8 cellular contexts compared by ENCODE assay signal in genomic region chr6:6788394-6789020, GRCh38.
DNase-seq lines count a peak whose midpoint lies in the region; ATAC-seq and TF ChIP-seq lines count a peak whose summit lies in the region.

No MANE protein-coding gene starts in this region.

- no peaks in the 10 kb centered on the region for H3K27me3 ChIP-seq in left ventricle myocardium inferior (ENCODE audit: low read depth)
- no peaks in the 10 kb centered on the region for H3K27me3 ChIP-seq in adrenal gland

- peak; percentile 49 for TF ChIP-seq CTCF in left ventricle myocardium inferior (IDR thresholded peaks at IDR 0.05; ENCODE audit: borderline replicate concordance)
- TF ChIP-seq CTCF in adrenal gland (IDR thresholded peaks at IDR 0.05): peak in 5 of 6 experiments; percentile 14 to 58 (median 39)
- peak; percentile 57 for TF ChIP-seq CTCF in neural crest cell (conservative IDR thresholded peaks at IDR 0.05)
- TF ChIP-seq CTCF in Calu3 (IDR thresholded peaks at IDR 0.05; ENCODE audit: unreplicated experiment): no peak

- no peaks in the 10 kb centered on the region for H3K36me3 Mint-ChIP-seq in neural crest cell (ENCODE audit: low read depth)
- H3K36me3 Mint-ChIP-seq in Calu3 (ENCODE audit: insufficient read depth, unreplicated experiment): peaks cover 6% of the 10 kb centered on the region

- no peak for TF ChIP-seq POLR2A in adrenal gland (IDR thresholded peaks at IDR 0.05)

- intact Hi-C loops in left ventricle myocardium inferior (cut with micrococcal nuclease) (no loop called here), Right ventricle myocardium superior (cut with DNase I) (no loop called here), adrenal gland (cut with DNase I) (no loop called here), Calu3 (cut with micrococcal nuclease; ENCODE audit: unreplicated experiment) (no loop called here)

- H3K9me3 ChIP-seq in left ventricle myocardium inferior (replicated peaks) (no peaks in the 10 kb centered on the region), adrenal gland (replicated peaks in 1 of 3) (no peaks in the 10 kb centered on the region)

- CTCF ChIA-PET in Calu3 (lab: Charles Lee): interaction anchor here (0.6 kb wide), 2 partner anchors 24 to 122 kb away, joined by 3 to 5 read pairs; no protein-coding TSS in a partner anchor

- H3K4me1 ChIP-seq in left ventricle myocardium inferior (no peaks in the 10 kb centered on the region), adrenal gland (replicated peaks in 1 of 2) (peaks cover 14 to 21% of the 10 kb centered on the region in 2 donors)

- no peak overlapping the region for H3K27ac ChIP-seq in left ventricle myocardium inferior (replicated peaks)
- H3K27ac ChIP-seq in adrenal gland: no peak overlapping the region

- H3K4me3 ChIP-seq in left ventricle myocardium inferior: no peak overlapping the region
- H3K4me3 ChIP-seq in adrenal gland: no peak overlapping the region

- H3K36me3 ChIP-seq in left ventricle myocardium inferior: no peaks in the 10 kb centered on the region
- H3K36me3 ChIP-seq in adrenal gland (replicated peaks in 1 of 2): no peaks in the 10 kb centered on the region

- H3K27ac Mint-ChIP-seq in neural crest cell (ENCODE audit: unreplicated experiment) (no peak overlapping the region), Calu3 (ENCODE audit: unreplicated experiment) (no peak overlapping the region)

- no peak overlapping the region for H3K4me3 Mint-ChIP-seq in neural crest cell
- H3K4me3 Mint-ChIP-seq in Calu3 (ENCODE audit: low read depth, unreplicated experiment): no peak overlapping the region

- BruUV-seq in Calu3 (replicated peaks; lab: Mats Ljungman, UMichigan): no TSS peak

- ATAC-seq in Right ventricle myocardium superior (ENCODE audit: poor library complexity): no peak
- ATAC-seq in HG03039 (IDR thresholded peaks at IDR 0.05; ENCODE audit: unreplicated experiment): no peak

- no peak for DNase-seq in left ventricle myocardium inferior
- no peak for DNase-seq in Right ventricle myocardium superior
- peak; percentile 39 for DNase-seq in NAMALWA (ENCODE audit: low spot score)
- DNase-seq in adrenal gland: no peak
- no peak for DNase-seq in neural crest cell (ENCODE audit: low read depth, low spot score)
- DNase-seq in Calu3: no peak
- no peak for DNase-seq in superior temporal gyrus (ENCODE audit: extremely low spot score)

- H3K4me1 Mint-ChIP-seq in neural crest cell (no peaks in the 10 kb centered on the region), Calu3 (ENCODE audit: low read depth, unreplicated experiment) (peaks cover 12% of the 10 kb centered on the region)

- H3K27me3 Mint-ChIP-seq in neural crest cell (ENCODE audit: low read depth) (no peaks in the 10 kb centered on the region), Calu3 (ENCODE audit: unreplicated experiment) (no peaks in the 10 kb centered on the region)

- H3K9me3 Mint-ChIP-seq in neural crest cell (no peaks in the 10 kb centered on the region), Calu3 (ENCODE audit: low read depth, unreplicated experiment) (no peaks in the 10 kb centered on the region)

- 81 to 91% (median 84%) methylated on average over 4 of the region's 4 CpGs for WGBS in adrenal gland, 4 donors
